ENCODE assay signal across 2 cellular contexts in genomic region chr11:19281555-19281954, GRCh38.
A peak's percentile ranks its signal among the peaks of the same experiment; 100 is the strongest.
TF ChIP-seq lines count a peak whose summit lies in the region.

No MANE protein-coding gene starts in this region.

TF ChIP-seq in K562, 482 proteins besides CTCF, POLR2A, EP300 and RAD21:
- 0 out of 2 replicates have a peak, but pooled peaks have one; percentile 5 for TF ChIP-seq MAFG (tag; conservative IDR thresholded peaks at IDR 0.05)
- TF ChIP-seq TEAD4 (IDR thresholded peaks at IDR 0.05; ENCODE audit: low read length), result no peak
- no peak for TF ChIP-seq TEAD4 (CRISPR knock-in tag; IDR thresholded peaks at IDR 0.05; ENCODE audit: borderline replicate concordance)
- TF ChIP-seq ZKSCAN1 (IDR thresholded peaks at IDR 0.05; ENCODE audit: low read depth, low read length), result no peak
- TF ChIP-seq MAFF (IDR thresholded peaks at IDR 0.05; ENCODE audit: low read length), result peak; percentile 28; the same call in 1 of the 2 replicates
- TF ChIP-seq ARID3A (IDR thresholded peaks at IDR 0.05; ENCODE audit: borderline replicate concordance, low read depth, low read length), result no peak
- TF ChIP-seq ZNF830 (CRISPR knock-in tag; IDR thresholded peaks at IDR 0.05), result no peak
- no peak for TF ChIP-seq ZFX (CRISPR knock-in tag; IDR thresholded peaks at IDR 0.05)
- TF ChIP-seq ZNF316 (IDR thresholded peaks at IDR 0.05), result peak; percentile 65; the same call in 1 of the 2 replicates
- no peak for TF ChIP-seq ZNF146 (CRISPR knock-in tag; IDR thresholded peaks at IDR 0.05; ENCODE audit: unreplicated experiment)
- peak; percentile 20; the same call in 1 of the 2 replicates for TF ChIP-seq C11orf30 (IDR thresholded peaks at IDR 0.05; ENCODE audit: low read depth)

TF ChIP-seq in SK-N-SH, 30 proteins besides CTCF, POLR2A, EP300 and RAD21:
- TF ChIP-seq USF1 (IDR thresholded peaks at IDR 0.05; ENCODE audit: borderline replicate concordance, low read depth), result no peak
- TF ChIP-seq GABPA (IDR thresholded peaks at IDR 0.05; ENCODE audit: low read depth), result no peak
- TF ChIP-seq TEAD4 (IDR thresholded peaks at IDR 0.05; ENCODE audit: borderline replicate concordance, insufficient read depth), result no peak
- TF ChIP-seq EZH2phosphoT487 (IDR thresholded peaks at IDR 0.05; ENCODE audit: borderline replicate concordance, low read depth), result no peak
- TF ChIP-seq NRF1 (IDR thresholded peaks at IDR 0.05; ENCODE audit: low read depth, low read length), result no peak
- no peak for TF ChIP-seq PBX3 (IDR thresholded peaks at IDR 0.05)
- no peak for TF ChIP-seq RFX5 (IDR thresholded peaks at IDR 0.05; ENCODE audit: low read length)
- TF ChIP-seq TAF1 (IDR thresholded peaks at IDR 0.05; ENCODE audit: borderline replicate concordance, low read depth, low read length), result no peak
